In the genomic region with DNA sequence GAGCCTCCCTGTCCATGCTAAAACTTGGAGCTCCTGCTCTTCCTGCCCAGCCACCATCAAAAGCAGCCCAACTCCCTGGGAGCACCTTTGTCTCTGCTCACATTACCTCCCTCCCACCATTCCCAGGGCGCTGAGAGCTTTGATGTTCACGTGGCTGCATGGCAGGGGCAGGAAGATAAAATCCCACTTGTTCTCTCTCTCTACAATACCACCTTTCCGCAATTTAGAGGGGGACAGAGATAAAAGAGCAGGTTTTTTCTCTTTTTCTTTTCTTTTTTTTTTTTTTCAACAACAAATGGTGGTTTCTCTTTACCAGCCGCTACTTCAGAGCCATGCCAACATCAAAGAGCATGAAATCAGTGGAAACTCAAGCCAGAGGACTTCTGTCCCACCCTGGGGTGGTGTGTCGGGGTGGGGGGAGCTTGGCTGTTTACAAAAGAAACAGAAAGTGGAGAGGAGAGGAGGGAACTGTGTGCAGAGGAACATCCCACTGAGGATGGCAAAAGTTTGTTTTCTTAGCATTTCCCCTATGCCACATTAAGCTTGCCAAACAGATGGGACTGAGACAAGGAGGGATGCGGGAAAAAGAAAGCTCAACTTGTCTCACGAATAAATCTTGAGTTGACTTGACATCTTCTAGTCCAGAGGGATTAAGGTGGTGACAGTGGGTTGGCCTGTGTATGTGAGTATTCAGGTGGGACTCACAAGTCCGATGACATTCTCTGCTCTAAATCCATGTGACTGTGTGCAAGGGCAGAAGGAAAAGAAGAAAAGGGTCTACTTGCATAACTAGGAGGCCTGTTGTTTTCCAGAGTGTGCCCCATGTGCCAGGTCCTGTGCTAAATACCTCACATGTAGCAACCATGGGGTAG, we compare ENCODE assay signal across 17 cellular contexts.
DNase-seq lines count a peak whose midpoint lies in the region; TF ChIP-seq lines count a peak whose summit lies in the region.
"Had no signal": no experiment of that assay in that cellular context is flagged by ENCODE, and none has a peak within 500 bp of the region (broad histone marks: within the 10 kb centered on the region; RNA-seq: fewer than 3 reads in every experiment).

No MANE protein-coding gene starts in this region.

- no peaks in the 10 kb centered on the region for H3K79me2 ChIP-seq in osteoblast (ENCODE audit: insufficient read depth, low read length)

- no peaks in the 10 kb centered on the region for H4K20me1 ChIP-seq in osteoblast (ENCODE audit: insufficient read depth, low read length)

- no peak for TF ChIP-seq EP300 in transverse colon (IDR thresholded peaks at IDR 0.05; ENCODE audit: low read depth)

- H3K36me3 ChIP-seq in KOPT-K1 (ENCODE audit: insufficient read depth, low read length) (no peaks in the 10 kb centered on the region), osteoblast (ENCODE audit: insufficient read depth, low read length) (no peaks in the 10 kb centered on the region), transverse colon (no peaks in the 10 kb centered on the region)
- H3K36me3 ChIP-seq: heart left ventricle, SJCRH30 had no signal

- no peaks in the 10 kb centered on the region for H3K4me1 ChIP-seq in osteoblast (ENCODE audit: insufficient read depth, low read length)
- no peaks in the 10 kb centered on the region for H3K4me1 ChIP-seq in transverse colon
- H3K4me1 ChIP-seq: SJCRH30 had no signal

- WGBS in transverse colon (ENCODE audit: low coverage in 1 of 2), 2 donors: 76 to 93% methylated on average over 6 to 8 of the region's 8 CpGs

- H2AFZ ChIP-seq in osteoblast (ENCODE audit: low read length): peak overlapping the region; percentile 90

- no peaks in the 10 kb centered on the region for H3K9me3 ChIP-seq in KOPT-K1 (ENCODE audit: insufficient read depth, low read length, poor library complexity, severe bottlenecking)
- no peaks in the 10 kb centered on the region for H3K9me3 ChIP-seq in osteoblast (ENCODE audit: low read depth, low read length)
- H3K9me3 ChIP-seq in transverse colon: no peaks in the 10 kb centered on the region
- H3K9me3 ChIP-seq: psoas muscle, SJCRH30 had no signal

- intact Hi-C loops in transverse colon (cut with DNase I; ENCODE audit: low total_unique reads): no loop called here

- in situ Hi-C loops in transverse colon (cut with MboI; ENCODE audit: low pct_ligation_motif_present in 1 of 4, low pct_unique_long_range_greater_than_20kb in 1 of 4, low sequenced_read_pairs in 3 of 4): no loop called here

- DNase-seq in Daoy (ENCODE audit: low read depth) (peak; percentile 6), brain pericyte (ENCODE audit: low read depth, low spot score) (peak; percentile 20), osteoblast (ENCODE audit: insufficient read length, low spot score, missing footprints) (no peak), SK-N-DZ (ENCODE audit: low spot score) (no peak), NCI-H1694 (lab: John Stamatoyannopoulos, UW) (no peak), transverse colon (no peak), globus pallidus (ENCODE audit: low spot score) (no peak)
- DNase-seq: activated CD8-positive, alpha-beta memory T cell treated with anti-CD3 and anti-CD28 coated beads, Interleukin-2, amount 10 ng/mL, durations not matched to agents 7 days and 5 days; activated gamma-delta T cell; heart left ventricle; NCI-H1092; psoas muscle; SJCRH30; stimulated activated CD4-positive, alpha-beta T cell treated with anti-CD3 and anti-CD28 coated beads, Interleukin-1b, Interleukin-23, amount 100 ng/mL, for 48 hours had no signal

- no peak for TF ChIP-seq POLR2A in transverse colon (IDR thresholded peaks at IDR 0.05)

- peak overlapping the region; percentile 70 for H3K4me2 ChIP-seq in osteoblast (ENCODE audit: insufficient read depth, low read length)

- TF ChIP-seq CTCF in osteoblast (IDR thresholded peaks at IDR 0.05; ENCODE audit: extremely low read depth, low read depth, low read length): no peak
- no peak for TF ChIP-seq CTCF in transverse colon (IDR thresholded peaks at IDR 0.05)

- no peaks in the 10 kb centered on the region for H3K27me3 ChIP-seq in osteoblast (ENCODE audit: insufficient read depth, low read length)
- no peaks in the 10 kb centered on the region for H3K27me3 ChIP-seq in transverse colon
- H3K27me3 ChIP-seq: heart left ventricle, SJCRH30 had no signal

- peak overlapping the region; percentile 36 for H3K27ac ChIP-seq in KOPT-K1 (ENCODE audit: low read depth, low read length, poor library complexity, severe bottlenecking)
- H3K27ac ChIP-seq in osteoblast (ENCODE audit: low read depth, low read length): no peak overlapping the region
- H3K27ac ChIP-seq in transverse colon: no peak overlapping the region
- H3K27ac ChIP-seq: C4-2B, epithelial cell of prostate, heart left ventricle, SJCRH30 had no signal

- H3K4me3 ChIP-seq in osteoblast (ENCODE audit: insufficient read depth, low read length): peak overlapping the region; percentile 52
- no peak overlapping the region for H3K4me3 ChIP-seq in transverse colon
- H3K4me3 ChIP-seq: heart left ventricle, psoas muscle, SJCRH30 had no signal

Comparison
In these comparisons a context has a peak if more than half of its experiments do, and no peak if none do; other contexts are left out.
1. DNase-seq: peak in Daoy (single experiment) and brain pericyte (single experiment); none in osteoblast (single experiment), SK-N-DZ (single experiment), NCI-H1694 (single experiment), transverse colon (single experiment) and globus pallidus (single experiment).